25 cellular contexts compared by ENCODE assay signal in the genomic region with DNA sequence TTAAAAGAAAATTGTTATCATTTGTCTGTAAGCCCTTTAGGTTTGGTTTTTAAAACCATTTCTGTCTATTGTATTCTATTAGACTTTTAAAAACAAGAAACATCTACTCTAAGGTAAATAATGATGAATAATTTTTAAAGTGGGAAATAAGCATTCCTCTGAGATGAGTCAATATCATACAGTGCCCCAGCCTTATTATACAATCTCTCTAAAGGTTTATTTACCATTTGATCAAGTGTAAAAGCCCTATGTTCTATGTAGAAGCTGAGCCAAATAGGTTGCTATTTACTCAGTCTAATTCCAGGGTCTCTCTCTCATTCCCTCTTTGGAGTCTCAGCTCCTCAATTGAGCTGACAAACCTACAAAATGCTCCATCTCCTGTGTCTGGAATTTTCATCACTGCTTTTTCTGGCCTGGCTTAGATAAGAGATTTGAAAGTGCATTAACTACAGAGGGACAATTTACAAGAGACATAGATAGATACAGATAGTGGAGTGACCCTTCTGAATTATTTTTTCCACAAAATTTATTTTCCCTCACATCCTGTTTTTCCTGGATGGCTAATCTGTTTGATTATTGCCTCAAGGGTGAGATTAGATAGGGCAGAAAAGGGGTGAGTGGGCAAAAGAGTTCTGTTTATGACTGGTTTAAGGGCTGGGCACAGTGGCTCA. TPM values are rescaled to one million over a fixed set of nuclear protein-coding genes. Genes with fewer than 3 reads are reported as not detected.
DNase-seq lines count a peak whose midpoint lies in the region; ATAC-seq and TF ChIP-seq lines count a peak whose summit lies in the region.
"Had no signal": no experiment of that assay in that cellular context is flagged by ENCODE, and none has a peak within 500 bp of the region (broad histone marks: within the 10 kb centered on the region; RNA-seq: fewer than 3 reads in every experiment).

No MANE protein-coding gene starts in this region.

- H3K27ac ChIP-seq in gastrocnemius medialis: no peak overlapping the region
- H3K27ac ChIP-seq: dorsolateral prefrontal cortex, epithelial cell of prostate, neural progenitor cell, psoas muscle, stomach, upper lobe of left lung had no signal

- intact Hi-C loops in gastrocnemius medialis (cut with DNase I; ENCODE audit: low total_unique reads): no loop called here

- in situ Hi-C loops in gastrocnemius medialis (cut with MboI; ENCODE audit: low sequenced_read_pairs in 4 of 4): no loop called here

- DNase-seq in NCI-H345 (lab: John Stamatoyannopoulos, UW) (peak; percentile 70), NCI-H345 treated with DMSO at 0.1 percent for 48 hours (lab: John Stamatoyannopoulos, UW; ENCODE audit: unreplicated experiment) (no peak), NCI-H226 (peak; percentile 14), astrocyte of the hippocampus (ENCODE audit: low read depth, low spot score) (peak; percentile 43), GM03348 (ENCODE audit: low spot score) (no peak), gastrocnemius medialis (no peak), glutamatergic neuron (no peak)
- DNase-seq: 8988T; activated CD4-positive, CD25-positive, alpha-beta regulatory T cell treated with anti-CD3 and anti-CD28 coated beads, Interleukin-2, amount 50 U/mL, for 72 hours; BE2C; dorsolateral prefrontal cortex; foreskin melanocyte; NCI-H1694 treated with DMSO at 0.1 percent for 48 hours; NCI-H748 treated with DMSO at 0.1 percent for 48 hours; psoas muscle; stimulated activated CD4-positive, alpha-beta T cell treated with anti-CD3 and anti-CD28 coated beads, Interleukin-4, amount 100 ng/mL, for 24 hours; stomach; T-helper 9 cell; upper lobe of left lung had no signal

- H3K27me3 ChIP-seq in gastrocnemius medialis: no peaks in the 10 kb centered on the region
- H3K27me3 ChIP-seq: BE2C, neural progenitor cell, stomach, upper lobe of left lung had no signal

- TF ChIP-seq CTCF in gastrocnemius medialis (IDR thresholded peaks at IDR 0.05 in 4 of 5, conservative IDR thresholded peaks at IDR 0.05 in 1 of 5) (no peak), glutamatergic neuron (IDR thresholded peaks at IDR 0.05; ENCODE audit: partially characterized antibody, unreplicated experiment) (no peak)

- ATAC-seq in gastrocnemius medialis: no peak
- ATAC-seq in GM19395 (IDR thresholded peaks at IDR 0.05; ENCODE audit: unreplicated experiment): no peak
- ATAC-seq: psoas muscle had no signal

- no peaks in the 10 kb centered on the region for H3K36me3 ChIP-seq in gastrocnemius medialis
- H3K36me3 ChIP-seq: BE2C, neural progenitor cell, stomach, upper lobe of left lung had no signal

- TF ChIP-seq POLR2A in gastrocnemius medialis (IDR thresholded peaks at IDR 0.05): no peak

- no peaks in the 10 kb centered on the region for H3K36me3 Mint-ChIP-seq in glutamatergic neuron (ENCODE audit: unreplicated experiment)
- H3K36me3 Mint-ChIP-seq: neural progenitor cell had no signal

- H3K4me1 Mint-ChIP-seq in glutamatergic neuron (ENCODE audit: low read depth, unreplicated experiment): no peaks in the 10 kb centered on the region
- H3K4me1 Mint-ChIP-seq: neural progenitor cell had no signal

- H3K4me3 Mint-ChIP-seq in glutamatergic neuron (ENCODE audit: unreplicated experiment): no peak overlapping the region
- H3K4me3 Mint-ChIP-seq: activated T-helper 1 cell treated with anti-CD3 and anti-CD28 coated beads, Interleukin-12 subunit alpha, Interleukin-12 subunit beta, Interleukin-2, Interleukin-4 antibody, amounts not matched to agents 30 ng/mL and 10 ng/mL and 1 ng/mL, durations not matched to agents 14 hours and 24 hours and 36 hours; neural progenitor cell had no signal

- H3K9me3 ChIP-seq in gastrocnemius medialis: no peaks in the 10 kb centered on the region
- H3K9me3 ChIP-seq: BE2C, psoas muscle, stomach, upper lobe of left lung had no signal

- no peaks in the 10 kb centered on the region for H3K27me3 Mint-ChIP-seq in glutamatergic neuron (ENCODE audit: unreplicated experiment)

- H3K27ac Mint-ChIP-seq in glutamatergic neuron (ENCODE audit: unreplicated experiment): no peak overlapping the region
- H3K27ac Mint-ChIP-seq: activated T-helper 1 cell treated with anti-CD3 and anti-CD28 coated beads, Interleukin-12 subunit alpha, Interleukin-12 subunit beta, Interleukin-2, Interleukin-4 antibody, amounts not matched to agents 30 ng/mL and 10 ng/mL and 1 ng/mL, durations not matched to agents 14 hours and 24 hours and 36 hours; neural progenitor cell had no signal

- H3K4me1 ChIP-seq in gastrocnemius medialis: no peaks in the 10 kb centered on the region
- H3K4me1 ChIP-seq: neural progenitor cell, psoas muscle, stomach, upper lobe of left lung had no signal

- H3K4me3 ChIP-seq in gastrocnemius medialis: no peak overlapping the region
- H3K4me3 ChIP-seq: dorsolateral prefrontal cortex, neural progenitor cell, psoas muscle, smooth muscle cell, stomach, upper lobe of left lung had no signal

- H3K9me3 Mint-ChIP-seq in glutamatergic neuron (ENCODE audit: unreplicated experiment): no peaks in the 10 kb centered on the region

RNA-seq across cellular contexts. Expression of a gene that starts 24.8 kb away (rescaled TPM):
- total RNA-seq in gastrocnemius medialis (under 1 TPM in 1 of 4 donors, not detected in 3; 0.02 TPM), glutamatergic neuron (ENCODE audit: unreplicated experiment) (not detected)
- total RNA-seq: activated T-helper 1 cell treated with anti-CD3 and anti-CD28 coated beads, Interleukin-12 subunit alpha, Interleukin-12 subunit beta, Interleukin-2, Interleukin-4 antibody, amounts not matched to agents 30 ng/mL and 10 ng/mL and 1 ng/mL, durations not matched to agents 14 hours and 24 hours and 36 hours; MCF 10A had no signal

Comparison
In these comparisons a context has a peak if more than half of its experiments do, and no peak if none do; other contexts are left out.
1. DNase-seq: peak in NCI-H345 (single experiment), NCI-H226 (single experiment) and astrocyte of the hippocampus (single experiment); none in NCI-H345 treated with DMSO at 0.1 percent for 48 hours (single experiment), GM03348 (single experiment), gastrocnemius medialis (0 of 2) and glutamatergic neuron (single experiment).